Comparison of ENCODE assay signal across 13 cellular contexts in the genomic region with DNA sequence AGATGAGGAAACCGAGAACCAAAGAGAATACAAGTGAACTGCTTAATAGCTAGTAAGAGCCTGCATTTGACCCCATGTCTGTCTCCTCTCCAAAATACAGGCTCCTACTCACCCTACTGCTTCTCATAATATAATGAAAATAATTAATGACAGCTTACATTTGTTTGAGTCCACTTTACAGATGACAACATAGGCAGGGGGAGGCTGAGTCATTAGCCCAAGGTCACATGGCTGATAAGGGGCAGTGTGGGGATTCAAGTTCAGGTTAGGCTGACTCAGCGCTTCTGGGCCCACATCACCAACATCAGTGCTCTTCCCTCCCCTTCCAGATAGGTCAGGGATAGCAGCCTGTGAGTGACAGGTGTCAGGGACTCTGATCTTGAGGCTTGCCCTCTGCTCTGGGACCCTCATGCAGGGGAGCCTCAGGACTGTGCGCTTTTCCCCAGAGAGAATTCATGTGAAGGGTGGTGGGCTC. TPM values are rescaled to one million over a fixed set of nuclear protein-coding genes. Genes with fewer than 3 reads are reported as not detected.
DNase-seq lines count a peak whose midpoint lies in the region; ATAC-seq and TF ChIP-seq lines count a peak whose summit lies in the region.
"Had no signal": no experiment of that assay in that cellular context is flagged by ENCODE, and none has a peak within 500 bp of the region (broad histone marks: within the 10 kb centered on the region; RNA-seq: fewer than 3 reads in every experiment).

No MANE protein-coding gene starts in this region.

- TF ChIP-seq RAD21 in SK-N-SH (IDR thresholded peaks at IDR 0.05; ENCODE audit: low read length): no peak

- peak overlapping the region in 1 of 2 experiments; percentile 98; a peak in 1 of 4 replicates for H3K27ac ChIP-seq in SK-N-SH (ENCODE audit: low read depth in 2 of 2, low read length in 1 of 2)
- no peak overlapping the region for H3K27ac ChIP-seq in brain microvascular endothelial cell
- H3K27ac ChIP-seq: esophagus muscularis mucosa had no signal

- WGBS in SK-N-SH (ENCODE audit: low lambda C conversion rate): 92% methylated on average over 2 of the region's 3 CpGs

- no peak overlapping the region for H3K4me2 ChIP-seq in SK-N-SH

- H4K20me1 ChIP-seq in SK-N-SH (ENCODE audit: insufficient read depth): no peaks in the 10 kb centered on the region

- no peak for TF ChIP-seq EP300 in SK-N-SH (IDR thresholded peaks at IDR 0.05; ENCODE audit: borderline replicate concordance in 1 of 2, low read depth in 1 of 2, low read length in 1 of 2)

- no peak overlapping the region for H3K4me3 Mint-ChIP-seq in natural killer cell treated with Interleukin-12 subunit alpha and Interleukin-12 subunit beta and Interleukin-15 and Interleukin-18, amount 100 ng/mL, for 72 hours

- H3K27ac Mint-ChIP-seq in natural killer cell treated with Interleukin-12 subunit alpha and Interleukin-12 subunit beta and Interleukin-15 and Interleukin-18, amount 100 ng/mL, for 72 hours: peak overlapping the region; percentile 17 to 56

- H3K27me3 ChIP-seq in SK-N-SH (ENCODE audit: insufficient read depth) (no peaks in the 10 kb centered on the region), brain microvascular endothelial cell (replicated peaks) (no peaks in the 10 kb centered on the region)
- H3K27me3 ChIP-seq: esophagus muscularis mucosa, spleen had no signal

- H3K9me3 ChIP-seq in SK-N-SH: no peaks in the 10 kb centered on the region
- H3K9me3 ChIP-seq: esophagus muscularis mucosa, spleen had no signal

- no peaks in the 10 kb centered on the region for H3K36me3 ChIP-seq in SK-N-SH (replicated peaks in 1 of 2; ENCODE audit: control insufficient read depth in 1 of 2, insufficient read depth in 2 of 2, low read length in 1 of 2)
- no peaks in the 10 kb centered on the region for H3K36me3 ChIP-seq in brain microvascular endothelial cell (replicated peaks)

- TF ChIP-seq CTCF in SK-N-SH (IDR thresholded peaks at IDR 0.05) (no peak), brain microvascular endothelial cell (IDR thresholded peaks at IDR 0.05; ENCODE audit: low read depth, low read length, missing control alignments) (no peak)

- H3K9me2 ChIP-seq in SK-N-SH: no peaks in the 10 kb centered on the region

- no peaks in the 10 kb centered on the region for H3K27me3 Mint-ChIP-seq in natural killer cell treated with Interleukin-12 subunit alpha and Interleukin-12 subunit beta and Interleukin-15 and Interleukin-18, amount 100 ng/mL, for 72 hours

- POLR2A ChIA-PET in SK-N-SH (lab: Yijun Ruan, JAX): no interaction called here

- H3K79me2 ChIP-seq in SK-N-SH (ENCODE audit: insufficient read depth): no peaks in the 10 kb centered on the region

- no peaks in the 10 kb centered on the region for H3K36me3 Mint-ChIP-seq in natural killer cell treated with Interleukin-12 subunit alpha and Interleukin-12 subunit beta and Interleukin-15 and Interleukin-18, amount 100 ng/mL, for 72 hours

- H3K9ac ChIP-seq in SK-N-SH: no peak overlapping the region

- no peak overlapping the region for H2AFZ ChIP-seq in SK-N-SH (ENCODE audit: low read depth)

- H3K9me3 Mint-ChIP-seq in natural killer cell treated with Interleukin-12 subunit alpha and Interleukin-12 subunit beta and Interleukin-15 and Interleukin-18, amount 100 ng/mL, for 72 hours: no peaks in the 10 kb centered on the region

- in situ Hi-C loops in brain microvascular endothelial cell (cut with HindIII; ENCODE audit: low pct_ligation_motif_present, low sequenced_read_pairs): no loop called here

- H3K4me1 ChIP-seq in SK-N-SH (ENCODE audit: control insufficient read depth in 1 of 2, insufficient read depth in 2 of 2, low read depth in 1 of 2, low read length in 1 of 2): peaks cover 0 to 25% of the 10 kb centered on the region in 2 experiments; a peak in 1 of 4 replicates

- H3K4me3 ChIP-seq in SK-N-SH (ENCODE audit: low read depth in 2 of 2, low read length in 1 of 2) (no peak overlapping the region), brain microvascular endothelial cell (ENCODE audit: low read depth, low read length) (no peak overlapping the region)
- H3K4me3 ChIP-seq: esophagus muscularis mucosa, lung, spleen had no signal

- CTCF ChIA-PET in SK-N-SH (lab: Yijun Ruan, JAX): interaction anchor here (0.7 to 5.3 kb wide), 8 partner anchors 10 to 515 kb away, joined by 3 to 37 read pairs (median 6); partner anchors contain the start of gene PHC2

- H3K4me1 Mint-ChIP-seq in natural killer cell treated with Interleukin-12 subunit alpha and Interleukin-12 subunit beta and Interleukin-15 and Interleukin-18, amount 100 ng/mL, for 72 hours (ENCODE audit: low read depth in 2 of 2): peaks cover 47 to 52% of the 10 kb centered on the region in 2 donors

- ATAC-seq in SK-N-SH treated with all-trans-retinoic acid at 6 μM for 48 hours: no peak
- no peak for ATAC-seq in natural killer cell treated with Interleukin-12 subunit alpha and Interleukin-12 subunit beta and Interleukin-15 and Interleukin-18, amount 100 ng/mL, for 72 hours
- no peak for ATAC-seq in GM21737 (IDR thresholded peaks at IDR 0.05; ENCODE audit: unreplicated experiment)
- ATAC-seq in esophagus mucosa: no peak

- peaks cover 26% of the 10 kb centered on the region for H3F3A ChIP-seq in SK-N-SH (replicated peaks; ENCODE audit: insufficient read depth)

- DNase-seq in SK-N-SH (no peak), LHCN-M2 (ENCODE audit: low read depth) (peak; percentile 46), brain microvascular endothelial cell (peak; percentile 48), SIG-M5 (lab: John Stamatoyannopoulos, UW) (no peak)
- no peak for DNase-seq in natural killer cell treated with Interleukin-12 subunit alpha and Interleukin-12 subunit beta and Interleukin-15 and Interleukin-18, amount 100 ng/mL, for 72 hours (ENCODE audit: low spot score)
- DNase-seq: cortex of kidney, nucleus accumbens, spleen had no signal

TF ChIP-seq in SK-N-SH, 30 proteins besides CTCF, POLR2A, EP300 and RAD21 (continues in another document):
- TF ChIP-seq MAX (IDR thresholded peaks at IDR 0.05; ENCODE audit: low read depth) (no peak), GATA2 (CRISPR knock-in tag; IDR thresholded peaks at IDR 0.05) (no peak), NFIC (IDR thresholded peaks at IDR 0.05; ENCODE audit: borderline replicate concordance) (no peak), FOXM1 (IDR thresholded peaks at IDR 0.05; ENCODE audit: low read depth) (no peak), IRF3 (IDR thresholded peaks at IDR 0.05; ENCODE audit: low read depth, low read length) (no peak)
- TF ChIP-seq, protein P1, sequence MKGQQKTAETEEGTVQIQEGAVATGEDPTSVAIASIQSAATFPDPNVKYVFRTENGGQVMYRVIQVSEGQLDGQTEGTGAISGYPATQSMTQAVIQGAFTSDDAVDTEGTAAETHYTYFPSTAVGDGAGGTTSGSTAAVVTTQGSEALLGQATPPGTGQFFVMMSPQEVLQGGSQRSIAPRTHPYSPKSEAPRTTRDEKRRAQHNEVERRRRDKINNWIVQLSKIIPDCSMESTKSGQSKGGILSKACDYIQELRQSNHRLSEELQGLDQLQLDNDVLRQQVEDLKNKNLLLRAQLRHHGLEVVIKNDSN (IDR thresholded peaks at IDR 0.05; ENCODE audit: borderline replicate concordance, low read depth): peak; percentile 44; the same call in 1 of the 2 replicates

TF ChIP-seq in SK-N-SH treated with all-trans-retinoic acid at 6 μM for 48 hours, 23 proteins besides CTCF, POLR2A, EP300 and RAD21 (continues in another document):
- TF ChIP-seq ISL1 (CRISPR knock-in tag; IDR thresholded peaks at IDR 0.05) (no peak), ZFP30 (CRISPR knock-in tag; IDR thresholded peaks at IDR 0.05) (no peak), CSDC2 (CRISPR knock-in tag; IDR thresholded peaks at IDR 0.05) (no peak), SNAI2 (CRISPR knock-in tag; IDR thresholded peaks at IDR 0.05) (no peak), PATZ1 (CRISPR knock-in tag; IDR thresholded peaks at IDR 0.05; ENCODE audit: borderline replicate concordance) (no peak), TCF4 (CRISPR knock-in tag; IDR thresholded peaks at IDR 0.05; ENCODE audit: borderline replicate concordance) (no peak), BACH2 (CRISPR knock-in tag; IDR thresholded peaks at IDR 0.05; ENCODE audit: borderline replicate concordance) (no peak), GLIS3 (CRISPR knock-in tag; IDR thresholded peaks at IDR 0.05) (no peak), ESRRG (CRISPR knock-in tag; IDR thresholded peaks at IDR 0.05) (no peak), ZNF70 (CRISPR knock-in tag; IDR thresholded peaks at IDR 0.05) (no peak)
- TF ChIP-seq, protein P2, sequence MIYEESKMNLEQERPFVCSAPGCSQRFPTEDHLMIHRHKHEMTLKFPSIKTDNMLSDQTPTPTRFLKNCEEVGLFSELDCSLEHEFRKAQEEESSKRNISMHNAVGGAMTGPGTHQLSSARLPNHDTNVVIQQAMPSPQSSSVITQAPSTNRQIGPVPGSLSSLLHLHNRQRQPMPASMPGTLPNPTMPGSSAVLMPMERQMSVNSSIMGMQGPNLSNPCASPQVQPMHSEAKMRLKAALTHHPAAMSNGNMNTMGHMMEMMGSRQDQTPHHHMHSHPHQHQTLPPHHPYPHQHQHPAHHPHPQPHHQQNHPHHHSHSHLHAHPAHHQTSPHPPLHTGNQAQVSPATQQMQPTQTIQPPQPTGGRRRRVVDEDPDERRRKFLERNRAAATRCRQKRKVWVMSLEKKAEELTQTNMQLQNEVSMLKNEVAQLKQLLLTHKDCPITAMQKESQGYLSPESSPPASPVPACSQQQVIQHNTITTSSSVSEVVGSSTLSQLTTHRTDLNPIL (CRISPR knock-in tag; IDR thresholded peaks at IDR 0.05; ENCODE audit: low read depth): no peak

RNA-seq across cellular contexts. Expression of gene AZIN2, which starts 16.2 kb away (rescaled TPM):
- polyA plus RNA-seq in SK-N-SH (2012; rRNA removed): 17.8 and 20.6 TPM in 2 replicates
- 9.1 and 13.7 TPM in 2 replicates for polyA plus RNA-seq in SK-N-SH (2012; cell fraction: cytosol; rRNA removed)
- 50.0 and 58.2 TPM in 2 replicates for polyA plus RNA-seq in SK-N-SH (2012; cell fraction: nucleus; rRNA removed)
- total RNA-seq in LHCN-M2 (2014; rRNA removed) (4.9 and 5.0 TPM in 2 replicates), esophagus mucosa (1.4 TPM)
- 8.0 TPM for polyA plus RNA-seq in LHCN-M2 (2012)
- 1 to 10 TPM; 2.4 to 4.4 TPM for total RNA-seq in natural killer cell treated with Interleukin-12 subunit alpha and Interleukin-12 subunit beta and Interleukin-15 and Interleukin-18, amount 100 ng/mL, for 72 hours

Comparison
In these comparisons a context has a peak if more than half of its experiments do, and no peak if none do; other contexts are left out.
1. DNase-seq: peak in LHCN-M2 (single experiment) and brain microvascular endothelial cell (single experiment); none in SK-N-SH (single experiment), natural killer cell treated with Interleukin-12 subunit alpha and Interleukin-12 subunit beta and Interleukin-15 and Interleukin-18, amount 100 ng/mL, for 72 hours (single experiment) and SIG-M5 (single experiment).